ENCODE assay signal across 1 cellular context in the genomic region with DNA sequence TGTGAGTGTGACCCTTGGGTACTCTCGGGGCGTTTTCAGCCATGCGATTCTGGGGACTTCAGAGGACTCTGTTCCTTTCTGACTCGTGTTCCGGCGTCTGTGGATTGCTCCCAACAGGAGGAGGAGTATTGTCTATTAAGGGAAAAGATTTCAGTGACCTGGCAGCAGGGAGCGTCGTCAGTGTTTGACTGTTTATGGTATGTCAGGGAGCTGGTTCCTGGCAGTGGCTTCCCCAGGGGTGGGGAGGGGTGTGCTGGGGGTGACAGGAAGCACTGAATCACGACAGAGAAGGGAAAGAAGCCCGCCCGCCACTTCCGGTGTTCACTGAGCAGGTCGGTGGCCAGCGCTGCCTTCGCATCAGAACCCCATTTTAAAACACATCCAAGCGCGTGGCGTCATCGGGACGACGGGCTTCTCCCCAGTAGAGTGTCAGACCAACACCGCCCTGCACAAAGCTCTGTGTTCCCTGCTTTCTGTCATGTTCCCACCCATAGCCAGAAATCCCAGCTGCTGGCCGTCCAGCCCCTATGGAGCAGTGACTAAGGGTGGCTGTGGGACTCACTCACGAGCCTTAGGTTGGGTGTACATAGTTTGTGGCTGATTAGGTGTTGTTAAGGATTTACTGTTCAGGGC.
TF ChIP-seq lines count a peak whose summit lies in the region.

No MANE protein-coding gene starts in this region.

TF ChIP-seq in GM23338, 12 proteins besides CTCF, POLR2A, EP300 and RAD21 (continued from another document):
- TF ChIP-seq, protein P1, sequence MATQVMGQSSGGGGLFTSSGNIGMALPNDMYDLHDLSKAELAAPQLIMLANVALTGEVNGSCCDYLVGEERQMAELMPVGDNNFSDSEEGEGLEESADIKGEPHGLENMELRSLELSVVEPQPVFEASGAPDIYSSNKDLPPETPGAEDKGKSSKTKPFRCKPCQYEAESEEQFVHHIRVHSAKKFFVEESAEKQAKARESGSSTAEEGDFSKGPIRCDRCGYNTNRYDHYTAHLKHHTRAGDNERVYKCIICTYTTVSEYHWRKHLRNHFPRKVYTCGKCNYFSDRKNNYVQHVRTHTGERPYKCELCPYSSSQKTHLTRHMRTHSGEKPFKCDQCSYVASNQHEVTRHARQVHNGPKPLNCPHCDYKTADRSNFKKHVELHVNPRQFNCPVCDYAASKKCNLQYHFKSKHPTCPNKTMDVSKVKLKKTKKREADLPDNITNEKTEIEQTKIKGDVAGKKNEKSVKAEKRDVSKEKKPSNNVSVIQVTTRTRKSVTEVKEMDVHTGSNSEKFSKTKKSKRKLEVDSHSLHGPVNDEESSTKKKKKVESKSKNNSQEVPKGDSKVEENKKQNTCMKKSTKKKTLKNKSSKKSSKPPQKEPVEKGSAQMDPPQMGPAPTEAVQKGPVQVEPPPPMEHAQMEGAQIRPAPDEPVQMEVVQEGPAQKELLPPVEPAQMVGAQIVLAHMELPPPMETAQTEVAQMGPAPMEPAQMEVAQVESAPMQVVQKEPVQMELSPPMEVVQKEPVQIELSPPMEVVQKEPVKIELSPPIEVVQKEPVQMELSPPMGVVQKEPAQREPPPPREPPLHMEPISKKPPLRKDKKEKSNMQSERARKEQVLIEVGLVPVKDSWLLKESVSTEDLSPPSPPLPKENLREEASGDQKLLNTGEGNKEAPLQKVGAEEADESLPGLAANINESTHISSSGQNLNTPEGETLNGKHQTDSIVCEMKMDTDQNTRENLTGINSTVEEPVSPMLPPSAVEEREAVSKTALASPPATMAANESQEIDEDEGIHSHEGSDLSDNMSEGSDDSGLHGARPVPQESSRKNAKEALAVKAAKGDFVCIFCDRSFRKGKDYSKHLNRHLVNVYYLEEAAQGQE (IDR thresholded peaks at IDR 0.05; ENCODE audit: unreplicated experiment): no peak
- TF ChIP-seq, protein P2, sequence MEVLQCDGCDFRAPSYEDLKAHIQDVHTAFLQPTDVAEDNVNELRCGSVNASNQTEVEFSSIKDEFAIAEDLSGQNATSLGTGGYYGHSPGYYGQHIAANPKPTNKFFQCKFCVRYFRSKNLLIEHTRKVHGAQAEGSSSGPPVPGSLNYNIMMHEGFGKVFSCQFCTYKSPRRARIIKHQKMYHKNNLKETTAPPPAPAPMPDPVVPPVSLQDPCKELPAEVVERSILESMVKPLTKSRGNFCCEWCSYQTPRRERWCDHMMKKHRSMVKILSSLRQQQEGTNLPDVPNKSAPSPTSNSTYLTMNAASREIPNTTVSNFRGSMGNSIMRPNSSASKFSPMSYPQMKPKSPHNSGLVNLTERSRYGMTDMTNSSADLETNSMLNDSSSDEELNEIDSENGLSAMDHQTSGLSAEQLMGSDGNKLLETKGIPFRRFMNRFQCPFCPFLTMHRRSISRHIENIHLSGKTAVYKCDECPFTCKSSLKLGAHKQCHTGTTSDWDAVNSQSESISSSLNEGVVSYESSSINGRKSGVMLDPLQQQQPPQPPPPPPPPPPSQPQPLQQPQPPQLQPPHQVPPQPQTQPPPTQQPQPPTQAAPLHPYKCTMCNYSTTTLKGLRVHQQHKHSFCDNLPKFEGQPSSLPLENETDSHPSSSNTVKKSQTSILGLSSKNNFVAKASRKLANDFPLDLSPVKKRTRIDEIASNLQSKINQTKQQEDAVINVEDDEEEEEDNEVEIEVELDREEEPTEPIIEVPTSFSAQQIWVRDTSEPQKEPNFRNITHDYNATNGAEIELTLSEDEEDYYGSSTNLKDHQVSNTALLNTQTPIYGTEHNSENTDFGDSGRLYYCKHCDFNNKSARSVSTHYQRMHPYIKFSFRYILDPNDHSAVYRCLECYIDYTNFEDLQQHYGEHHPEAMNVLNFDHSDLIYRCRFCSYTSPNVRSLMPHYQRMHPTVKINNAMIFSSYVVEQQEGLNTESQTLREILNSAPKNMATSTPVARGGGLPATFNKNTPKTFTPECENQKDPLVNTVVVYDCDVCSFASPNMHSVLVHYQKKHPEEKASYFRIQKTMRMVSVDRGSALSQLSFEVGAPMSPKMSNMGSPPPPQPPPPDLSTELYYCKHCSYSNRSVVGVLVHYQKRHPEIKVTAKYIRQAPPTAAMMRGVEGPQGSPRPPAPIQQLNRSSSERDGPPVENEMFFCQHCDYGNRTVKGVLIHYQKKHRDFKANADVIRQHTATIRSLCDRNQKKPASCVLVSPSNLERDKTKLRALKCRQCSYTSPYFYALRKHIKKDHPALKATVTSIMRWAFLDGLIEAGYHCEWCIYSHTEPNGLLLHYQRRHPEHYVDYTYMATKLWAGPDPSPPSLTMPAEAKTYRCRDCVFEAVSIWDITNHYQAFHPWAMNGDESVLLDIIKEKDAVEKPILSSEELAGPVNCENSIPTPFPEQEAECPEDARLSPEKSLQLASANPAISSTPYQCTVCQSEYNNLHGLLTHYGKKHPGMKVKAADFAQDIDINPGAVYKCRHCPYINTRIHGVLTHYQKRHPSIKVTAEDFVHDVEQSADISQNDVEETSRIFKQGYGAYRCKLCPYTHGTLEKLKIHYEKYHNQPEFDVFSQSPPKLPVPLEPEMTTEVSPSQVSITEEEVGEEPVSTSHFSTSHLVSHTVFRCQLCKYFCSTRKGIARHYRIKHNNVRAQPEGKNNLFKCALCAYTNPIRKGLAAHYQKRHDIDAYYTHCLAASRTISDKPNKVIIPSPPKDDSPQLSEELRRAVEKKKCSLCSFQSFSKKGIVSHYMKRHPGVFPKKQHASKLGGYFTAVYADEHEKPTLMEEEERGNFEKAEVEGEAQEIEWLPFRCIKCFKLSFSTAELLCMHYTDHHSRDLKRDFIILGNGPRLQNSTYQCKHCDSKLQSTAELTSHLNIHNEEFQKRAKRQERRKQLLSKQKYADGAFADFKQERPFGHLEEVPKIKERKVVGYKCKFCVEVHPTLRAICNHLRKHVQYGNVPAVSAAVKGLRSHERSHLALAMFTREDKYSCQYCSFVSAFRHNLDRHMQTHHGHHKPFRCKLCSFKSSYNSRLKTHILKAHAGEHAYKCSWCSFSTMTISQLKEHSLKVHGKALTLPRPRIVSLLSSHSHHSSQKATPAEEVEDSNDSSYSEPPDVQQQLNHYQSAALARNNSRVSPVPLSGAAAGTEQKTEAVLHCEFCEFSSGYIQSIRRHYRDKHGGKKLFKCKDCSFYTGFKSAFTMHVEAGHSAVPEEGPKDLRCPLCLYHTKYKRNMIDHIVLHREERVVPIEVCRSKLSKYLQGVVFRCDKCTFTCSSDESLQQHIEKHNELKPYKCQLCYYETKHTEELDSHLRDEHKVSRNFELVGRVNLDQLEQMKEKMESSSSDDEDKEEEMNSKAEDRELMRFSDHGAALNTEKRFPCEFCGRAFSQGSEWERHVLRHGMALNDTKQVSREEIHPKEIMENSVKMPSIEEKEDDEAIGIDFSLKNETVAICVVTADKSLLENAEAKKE (CRISPR knock-in tag; IDR thresholded peaks at IDR 0.05): no peak
- TF ChIP-seq EZH2 (IDR thresholded peaks at IDR 0.05; ENCODE audit: low read depth, unreplicated experiment) (no peak), CREB1 (CRISPR knock-in tag; IDR thresholded peaks at IDR 0.05; ENCODE audit: low read depth) (no peak), ZNF114 (CRISPR knock-in tag; IDR thresholded peaks at IDR 0.05) (no peak), STAT1 (IDR thresholded peaks at IDR 0.05; ENCODE audit: unreplicated experiment) (no peak), NANOG (IDR thresholded peaks at IDR 0.05; ENCODE audit: borderline replicate concordance) (no peak), JUNB (IDR thresholded peaks at IDR 0.05; ENCODE audit: unreplicated experiment) (no peak)
- TF ChIP-seq, protein P3, sequence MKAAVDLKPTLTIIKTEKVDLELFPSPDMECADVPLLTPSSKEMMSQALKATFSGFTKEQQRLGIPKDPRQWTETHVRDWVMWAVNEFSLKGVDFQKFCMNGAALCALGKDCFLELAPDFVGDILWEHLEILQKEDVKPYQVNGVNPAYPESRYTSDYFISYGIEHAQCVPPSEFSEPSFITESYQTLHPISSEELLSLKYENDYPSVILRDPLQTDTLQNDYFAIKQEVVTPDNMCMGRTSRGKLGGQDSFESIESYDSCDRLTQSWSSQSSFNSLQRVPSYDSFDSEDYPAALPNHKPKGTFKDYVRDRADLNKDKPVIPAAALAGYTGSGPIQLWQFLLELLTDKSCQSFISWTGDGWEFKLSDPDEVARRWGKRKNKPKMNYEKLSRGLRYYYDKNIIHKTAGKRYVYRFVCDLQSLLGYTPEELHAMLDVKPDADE (IDR thresholded peaks at IDR 0.05): no peak
